In genomic region chr19:5001547-5002131, GRCh38 we compare ENCODE assay signal across 8 cellular contexts. TPM values are rescaled to one million over a fixed set of nuclear protein-coding genes. Genes with fewer than 3 reads are reported as not detected.
DNase-seq lines count a peak whose midpoint lies in the region; ATAC-seq, FAIRE-seq and TF ChIP-seq lines count a peak whose summit lies in the region.

No MANE protein-coding gene starts in this region.

- no peak overlapping the region for H3K9ac ChIP-seq in keratinocyte (ENCODE audit: control insufficient read depth, extremely low read depth, insufficient read depth, low read length)

- H3K27me3 ChIP-seq in heart right ventricle (no peaks in the 10 kb centered on the region), adrenal gland (no peaks in the 10 kb centered on the region), keratinocyte (ENCODE audit: control insufficient read depth, extremely low read depth, insufficient read depth, low read length) (no peaks in the 10 kb centered on the region)

- DNase-seq in heart right ventricle: no peak
- DNase-seq in left ventricle myocardium superior: no peak
- DNase-seq in OCI-M1 (lab: John Stamatoyannopoulos, UW): peak; percentile 82
- peak in 3 of 7 donors; percentile 41 to 49 (median 48) for DNase-seq in adrenal gland
- no peak for DNase-seq in keratinocyte (ENCODE audit: low read depth, low spot score)
- DNase-seq in stimulated activated CD8-positive, alpha-beta memory T cell treated with anti-CD3 and anti-CD28 coated beads, Interleukin-4, amount 100 ng/mL, for 24 hours (ENCODE audit: low read depth): peak; percentile 26
- no peak for DNase-seq in NCI-H2081 treated with DMSO at 0.1 percent for 48 hours (lab: John Stamatoyannopoulos, UW)

- intact Hi-C loops in heart right ventricle (cut with DNase I): loop anchor here in 1 of 10 donors (1.0 kb wide), 1 partner anchor 30 kb away; no protein-coding TSS in a partner anchor
- intact Hi-C loops in left ventricle myocardium superior (cut with micrococcal nuclease): no loop called here
- intact Hi-C loops in adrenal gland (cut with DNase I): no loop called here

- no peaks in the 10 kb centered on the region for H3K9me1 ChIP-seq in keratinocyte (ENCODE audit: control insufficient read depth, extremely low read depth, insufficient read depth, low read length)

- peaks cover 11% of the 10 kb centered on the region for H4K20me1 ChIP-seq in keratinocyte (ENCODE audit: control insufficient read depth, extremely low read depth, insufficient read depth, low read length)

- no peak for TF ChIP-seq POLR2A in adrenal gland (IDR thresholded peaks at IDR 0.05)

- H3K9me3 ChIP-seq in heart right ventricle (no peaks in the 10 kb centered on the region), adrenal gland (replicated peaks in 1 of 3) (no peaks in the 10 kb centered on the region), keratinocyte (ENCODE audit: control insufficient read depth, low read depth, low read length) (no peaks in the 10 kb centered on the region)

- 78 to 81% methylated on average over 5 of the region's 5 CpGs for WGBS in heart right ventricle, 2 donors
- WGBS in adrenal gland, 4 donors: 56 to 77% (median 71%) methylated on average over 5 of the region's 5 CpGs

- H3K36me3 ChIP-seq in heart right ventricle: peaks cover 0 to 31% (median 3%) of the 10 kb centered on the region in 9 donors
- H3K36me3 ChIP-seq in adrenal gland (replicated peaks in 1 of 2): peaks cover 0 to 8% of the 10 kb centered on the region in 2 donors
- peaks cover 0 to 8% of the 10 kb centered on the region in 2 experiments for H3K36me3 ChIP-seq in keratinocyte (ENCODE audit: control insufficient read depth in 2 of 2, extremely low read depth in 1 of 2, insufficient read depth in 2 of 2, low read length in 2 of 2)

- peak; percentile 90 for FAIRE-seq in keratinocyte (lab: Jason Lieb, UNC)

- peak; percentile 29 to 69 (median 54) for TF ChIP-seq CTCF in heart right ventricle (IDR thresholded peaks at IDR 0.05)
- peak; percentile 47 to 73 (median 57) for TF ChIP-seq CTCF in adrenal gland (IDR thresholded peaks at IDR 0.05)
- peak; percentile 78 to 92 (median 91) for TF ChIP-seq CTCF in keratinocyte (optimal IDR thresholded peaks at IDR 0.05 in 1 of 3, IDR thresholded peaks at IDR 0.05 in 1 of 3, conservative IDR thresholded peaks at IDR 0.05 in 1 of 3; ENCODE audit: extremely low read depth in 1 of 3, insufficient read depth in 2 of 3, low read length in 3 of 3)

- dilution Hi-C loops in keratinocyte (cut with MboI; ENCODE audit: extremely low pct_ligation_motif_present, low sequenced_read_pairs): no loop called here

- H3K4me3 ChIP-seq in heart right ventricle: no peak overlapping the region
- H3K4me3 ChIP-seq in adrenal gland: no peak overlapping the region
- H3K4me3 ChIP-seq in keratinocyte (ENCODE audit: control insufficient read depth in 2 of 3, extremely low read depth in 1 of 3, insufficient read depth in 2 of 3, low read depth in 1 of 3, low read length in 3 of 3): no peak overlapping the region

- H3K79me2 ChIP-seq in keratinocyte (ENCODE audit: control insufficient read depth, insufficient read depth, low read length): peaks cover 61% of the 10 kb centered on the region

- H3K27ac ChIP-seq in heart right ventricle (no peak overlapping the region), adrenal gland (peak overlapping the region in 4 of 5 donors; percentile 30 to 73 (median 64)), keratinocyte (ENCODE audit: control insufficient read depth, insufficient read depth, low read length) (no peak overlapping the region)

- ATAC-seq in heart right ventricle: peak in 1 of 8 donors; percentile 23
- no peak for ATAC-seq in left ventricle myocardium superior
- ATAC-seq in GM18873 (IDR thresholded peaks at IDR 0.05; ENCODE audit: low FRiP score, unreplicated experiment): no peak

- no peak overlapping the region for H3K4me2 ChIP-seq in keratinocyte (ENCODE audit: control insufficient read depth, extremely low read depth, insufficient read depth, low read depth, low read length)

- no peak overlapping the region for H2AFZ ChIP-seq in keratinocyte (ENCODE audit: control insufficient read depth, low read length)

- H3K4me1 ChIP-seq in heart right ventricle (peaks cover 0 to 14% (median 2%) of the 10 kb centered on the region in 9 donors), adrenal gland (replicated peaks in 1 of 2) (peaks cover 7 to 21% of the 10 kb centered on the region in 2 donors), keratinocyte (ENCODE audit: control insufficient read depth, extremely low read depth, insufficient read depth, low read length) (peaks cover 5% of the 10 kb centered on the region)

RNA-seq across cellular contexts. Expression of gene KDM4B, which starts 32.7 kb away (rescaled TPM):
- 10 to 100 TPM; 21.4 to 35.8 (median 30.3) TPM for total RNA-seq in heart right ventricle
- 10 to 100 TPM; 12.4 to 34.4 TPM for polyA plus RNA-seq in heart right ventricle
- total RNA-seq in left ventricle myocardium superior: 36.4 TPM
- 10 to 100 TPM; 30.4 to 65.1 (median 48.5) TPM for total RNA-seq in adrenal gland
- 10 to 100 TPM; 11.4 to 46.6 (median 23.5) TPM for polyA plus RNA-seq in adrenal gland
- polyA plus RNA-seq in keratinocyte: 6.0 to 8.9 TPM (median 6.2 TPM) in 3 replicates
- 4.4 TPM for polyA plus RNA-seq in keratinocyte (2011; ENCODE audit: low read depth)
- 3.6 and 6.2 TPM in 2 replicates for polyA plus RNA-seq in keratinocyte (2011; cell fraction: cytosol; rRNA removed)
- polyA plus RNA-seq in keratinocyte (2011; cell fraction: nucleus; rRNA removed): 15.4 and 21.1 TPM in 2 replicates
- polyA plus RNA-seq in keratinocyte (2012; ENCODE audit: low replicate concordance): 11.5 and 11.8 TPM in 2 replicates
- 17.1 to 21.4 TPM (median 19.6 TPM) in 3 replicates for polyA minus RNA-seq in keratinocyte
- polyA minus RNA-seq in keratinocyte (2011; cell fraction: cytosol; rRNA and poly(A)+ RNA removed): 27.8 TPM
- polyA minus RNA-seq in keratinocyte (2011; cell fraction: nucleus; rRNA and poly(A)+ RNA removed): 33.1 and 43.6 TPM in 2 replicates

Comparison
In these comparisons a context has a peak if more than half of its experiments do, and no peak if none do; other contexts are left out.
1. DNase-seq: peak in OCI-M1 (single experiment) and stimulated activated CD8-positive, alpha-beta memory T cell treated with anti-CD3 and anti-CD28 coated beads, Interleukin-4, amount 100 ng/mL, for 24 hours (single experiment); none in heart right ventricle (0 of 2), left ventricle myocardium superior (single experiment), keratinocyte (single experiment) and NCI-H2081 treated with DMSO at 0.1 percent for 48 hours (single experiment).
2. H3K27ac ChIP-seq: peak in adrenal gland (4 of 5); none in heart right ventricle (0 of 10) and keratinocyte (single experiment).
3. Peak in every context shown above with its lines, with median percentiles within 50 percentile points of each other: CTCF ChIP-seq.